Comparison of ENCODE assay signal across 12 cellular contexts in the genomic region with DNA sequence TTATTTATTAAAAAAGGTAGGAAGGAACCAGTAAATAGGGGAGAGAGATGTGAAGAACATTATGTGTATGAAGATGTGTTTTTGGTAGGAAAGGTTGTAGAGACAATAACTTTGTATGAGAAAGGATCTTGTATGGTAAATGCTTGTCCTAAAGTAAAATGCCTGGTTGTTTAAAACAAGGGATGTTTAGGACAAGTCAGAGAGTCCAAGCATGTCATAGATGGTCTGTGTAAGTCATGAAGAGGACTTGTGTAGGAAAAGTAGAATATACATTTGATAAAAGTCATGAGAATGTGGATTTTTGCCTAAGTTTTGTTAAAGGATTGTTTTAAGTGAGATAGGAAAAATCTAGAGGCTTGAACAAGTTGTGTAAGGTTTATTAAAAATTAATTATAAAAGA.
"Had no signal": no experiment of that assay in that cellular context is flagged by ENCODE, and none has a peak within 500 bp of the region (broad histone marks: within the 10 kb centered on the region; RNA-seq: fewer than 3 reads in every experiment).

No MANE protein-coding gene starts in this region.

- DNase-seq: activated CD4-positive, alpha-beta memory T cell treated with anti-CD3 and anti-CD28 coated beads, Interleukin-2, amount 10 ng/mL, durations not matched to agents 7 days and 5 days; activated CD4-positive, alpha-beta T cell treated with anti-CD3 and anti-CD28 coated beads for 36 hours; activated effector memory CD4-positive, alpha-beta T cell treated with Interleukin-2 at 50 U/mL for 16 hours; activated naive CD4-positive, alpha-beta T cell treated with anti-CD3 and anti-CD28 coated beads, Interleukin-2, amount 50 U/mL, for 16 hours; activated T-cell treated with anti-CD3 and anti-CD28 coated beads, Interleukin-2, amount 50 U/mL, for 24 hours; dorsolateral prefrontal cortex; left ventricle myocardium inferior; mucosa of descending colon; naive thymus-derived CD8-positive, alpha-beta T cell; stimulated activated naive B cell treated with anti-CD40 and anti-IgM and Interleukin-4, amounts not matched to agents 10 μg/mL and 1 μg/mL and 100 μg/mL, for 72 hours; tibial artery had no signal

- ATAC-seq: activated CD4-positive, alpha-beta T cell treated with anti-CD3 and anti-CD28 coated beads for 36 hours; esophagus mucosa; mucosa of descending colon; naive thymus-derived CD8-positive, alpha-beta T cell; stimulated activated naive B cell treated with anti-CD40 and anti-IgM and Interleukin-4, amounts not matched to agents 10 μg/mL and 1 μg/mL and 100 μg/mL, for 72 hours had no signal
